16 cellular contexts compared by ENCODE assay signal in the genomic region with DNA sequence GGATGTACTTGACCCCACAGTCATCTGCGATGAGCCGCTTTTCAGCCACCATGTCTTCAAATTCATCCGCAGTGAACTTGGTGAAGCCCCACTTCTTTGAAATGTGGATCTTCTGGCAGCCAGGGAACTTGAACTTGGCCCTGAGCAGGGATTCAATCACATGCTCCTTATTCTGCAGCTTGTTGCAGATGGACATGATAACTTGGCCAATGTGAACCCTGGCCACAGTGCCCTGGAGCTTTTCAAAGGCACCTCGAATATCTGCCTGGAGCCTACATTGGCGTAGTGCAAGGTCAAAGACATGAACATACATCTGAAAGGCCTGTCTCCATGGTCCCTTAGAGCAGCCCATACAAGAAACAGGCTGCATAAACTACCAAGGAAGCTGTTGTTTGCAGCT. TPM values are rescaled to one million over a fixed set of nuclear protein-coding genes. Genes with fewer than 3 reads are reported as not detected.
DNase-seq lines count a peak whose midpoint lies in the region; ATAC-seq and TF ChIP-seq lines count a peak whose summit lies in the region.
"Had no signal": no experiment of that assay in that cellular context is flagged by ENCODE, and none has a peak within 500 bp of the region (broad histone marks: within the 10 kb centered on the region; RNA-seq: fewer than 3 reads in every experiment).

No MANE protein-coding gene starts in this region.

- BruUV-seq in mammary epithelial cell (replicated peaks; lab: Mats Ljungman, UMichigan): no TSS peak

- H2BK15ac ChIP-seq in mesenchymal stem cell (ENCODE audit: low read depth, poor library complexity, severe bottlenecking): no peak overlapping the region

- no peak overlapping the region for H2BK120ac ChIP-seq in mesenchymal stem cell (ENCODE audit: low read depth, low read length)

- no peak overlapping the region for H3K9ac ChIP-seq in mammary epithelial cell (ENCODE audit: insufficient read depth, low read length)
- no peak overlapping the region for H3K9ac ChIP-seq in mesenchymal stem cell (ENCODE audit: low read length)

- 100% methylated on average over 4 of the region's 5 CpGs for WGBS in mammary epithelial cell (ENCODE audit: low coverage, missing lambda C conversion rate)
- 98% methylated on average over 5 of the region's 5 CpGs for WGBS in mesenchymal stem cell

- H4K20me1 ChIP-seq in mammary epithelial cell (ENCODE audit: insufficient read depth, low read length): peaks cover 8% of the 10 kb centered on the region

- H3K4me2 ChIP-seq in mammary epithelial cell (ENCODE audit: insufficient read depth, low read depth, low read length) (no peak overlapping the region), mesenchymal stem cell (ENCODE audit: low read length, poor library complexity, severe bottlenecking) (no peak overlapping the region)

- TF ChIP-seq CTCF in mammary epithelial cell (conservative IDR thresholded peaks at IDR 0.05 in 1 of 2, IDR thresholded peaks at IDR 0.05 in 1 of 2; ENCODE audit: extremely low read depth in 1 of 2, insufficient read depth in 1 of 2, low read depth in 1 of 2, low read length in 2 of 2) (no peak), breast epithelium (IDR thresholded peaks at IDR 0.05) (no peak)

- no peak overlapping the region for H4K8ac ChIP-seq in mesenchymal stem cell (ENCODE audit: low read length)

- POLR2A ChIA-PET in T-cell (lab: Charles Lee): interaction anchor here (0.6 to 1.0 kb wide), 3 partner anchors 47 to 135 kb away, joined by 3 to 11 read pairs (median 7); no protein-coding TSS in a partner anchor

- no peak overlapping the region for H3K4me3 ChIP-seq in mammary epithelial cell (replicated peaks in 1 of 3; ENCODE audit: insufficient read depth in 1 of 3, low read depth in 2 of 3, low read length in 3 of 3)
- no peak overlapping the region for H3K4me3 ChIP-seq in breast epithelium
- no peak overlapping the region for H3K4me3 ChIP-seq in mesenchymal stem cell (ENCODE audit: insufficient read depth in 1 of 2, low read depth in 1 of 2, low read length in 2 of 2)

- DNase-seq in mammary epithelial cell: no peak
- no peak for DNase-seq in breast epithelium (ENCODE audit: low spot score in 2 of 2)
- no peak for DNase-seq in T-cell
- no peak for DNase-seq in mesenchymal stem cell
- no peak for DNase-seq in D341Med (ENCODE audit: low spot score)
- no peak for DNase-seq in OCI-M1 (lab: John Stamatoyannopoulos, UW)
- no peak for DNase-seq in KBM-7
- DNase-seq: aorta, GF-D8, hypothalamus, NCI-H1105 treated with DMSO at 0.1 percent for 48 hours, NCI-H2107, NCI-H524 treated with DMSO at 0.1 percent for 48 hours had no signal

- dilution Hi-C loops in mammary epithelial cell (cut with HindIII; ENCODE audit: low sequenced_read_pairs): loop anchor here (10.0 kb wide), 1 partner anchor 53 kb away; no protein-coding TSS in a partner anchor

- H3K4me1 Mint-ChIP-seq in T-cell: peaks cover 27 to 29% (median 28%) of the 10 kb centered on the region in 3 donors

- H3K9me3 ChIP-seq in mammary epithelial cell (replicated peaks; ENCODE audit: insufficient read depth, low read length) (no peaks in the 10 kb centered on the region), breast epithelium (no peaks in the 10 kb centered on the region), mesenchymal stem cell (ENCODE audit: control insufficient read depth, low read length) (no peaks in the 10 kb centered on the region)
- H3K9me3 ChIP-seq: SJSA1 had no signal

- H3K79me1 ChIP-seq in mesenchymal stem cell (replicated peaks; ENCODE audit: low read length, poor library complexity, severe bottlenecking): no peaks in the 10 kb centered on the region

- H3K27me3 Mint-ChIP-seq in T-cell: no peaks in the 10 kb centered on the region

- no peak for TF ChIP-seq POLR2A in breast epithelium (IDR thresholded peaks at IDR 0.05)

- no peak overlapping the region for H3K4ac ChIP-seq in mesenchymal stem cell (ENCODE audit: low read depth in 1 of 2, low read length in 2 of 2)

- intact Hi-C loops in mammary epithelial cell (cut with micrococcal nuclease): loop anchor here (5.0 kb wide), 1 partner anchor 124 kb away; a partner anchor contains a TSS
- intact Hi-C loops in breast epithelium (cut with DNase I; ENCODE audit: low total_unique reads): no loop called here

- no peak overlapping the region for H2AK5ac ChIP-seq in mesenchymal stem cell (ENCODE audit: low read length, severe bottlenecking)

- H2BK5ac ChIP-seq in mesenchymal stem cell (ENCODE audit: low read depth, low read length, poor library complexity, severe bottlenecking): peak overlapping the region; percentile 58

- H3K18ac ChIP-seq in mesenchymal stem cell (ENCODE audit: low read depth in 1 of 2, low read length in 2 of 2): no peak overlapping the region

- H3K36me3 ChIP-seq in mammary epithelial cell (ENCODE audit: insufficient read depth, low read length) (peaks cover 1% of the 10 kb centered on the region), breast epithelium (no peaks in the 10 kb centered on the region), mesenchymal stem cell (ENCODE audit: control insufficient read depth in 1 of 2, insufficient read depth in 2 of 2, low read depth in 1 of 2, low read length in 2 of 2) (no peaks in the 10 kb centered on the region)

- H3K4me1 ChIP-seq in mammary epithelial cell (ENCODE audit: insufficient read depth, low read length) (peaks cover 16% of the 10 kb centered on the region), breast epithelium (peaks cover 0 to 8% of the 10 kb centered on the region in 2 donors), mesenchymal stem cell (ENCODE audit: control insufficient read depth, insufficient read depth, low read depth, low read length) (peaks cover 15% of the 10 kb centered on the region)

- H3K14ac ChIP-seq in mesenchymal stem cell (ENCODE audit: low read length in 2 of 2): no peak overlapping the region

- CTCF ChIA-PET in mammary epithelial cell (lab: Charles Lee; ENCODE audit: low non-redundant PET): no interaction called here
- CTCF ChIA-PET in T-cell (lab: Charles Lee): interaction anchor here (0.6 to 1.6 kb wide), 4 partner anchors 13 to 293 kb away, joined by 3 to 9 read pairs (median 4); a partner anchor contains a TSS

- no peaks in the 10 kb centered on the region for H3K9me3 Mint-ChIP-seq in T-cell
- H3K9me3 Mint-ChIP-seq: activated T-helper 2 cell treated with anti-CD3 and anti-CD28 coated beads, Interferon-gamma antibody, Interleukin-2, Interleukin-4, amounts not matched to agents 10 μg/mL and 5 μg/mL and 100 μg/mL, durations not matched to agents 14 hours and 24 hours and 36 hours had no signal

- no peak overlapping the region for H2BK12ac ChIP-seq in mesenchymal stem cell (ENCODE audit: low read length in 2 of 2)

- no peak for ATAC-seq in T-cell (replicated peaks in 1 of 4)
- ATAC-seq: foreskin keratinocyte had no signal

- H3K36me3 Mint-ChIP-seq in T-cell: no peaks in the 10 kb centered on the region

- peaks cover 30% of the 10 kb centered on the region for H3K79me2 ChIP-seq in mammary epithelial cell (ENCODE audit: insufficient read depth, low read length)

- no peak overlapping the region for H4K91ac ChIP-seq in mesenchymal stem cell (ENCODE audit: low read length)

- H3K4me3 Mint-ChIP-seq in T-cell: peak overlapping the region in 2 of 3 donors; percentile 87 to 89

- H3K27ac ChIP-seq in mammary epithelial cell (ENCODE audit: insufficient read depth, low read depth, low read length): no peak overlapping the region
- no peak overlapping the region for H3K27ac ChIP-seq in breast epithelium
- no peak overlapping the region for H3K27ac ChIP-seq in mesenchymal stem cell (ENCODE audit: low read length, poor library complexity, severe bottlenecking)
- H3K27ac ChIP-seq: SJSA1 had no signal

- no peak overlapping the region for H3K23ac ChIP-seq in mesenchymal stem cell (ENCODE audit: low read length in 2 of 2)

- no peaks in the 10 kb centered on the region for H3K27me3 ChIP-seq in mammary epithelial cell (ENCODE audit: insufficient read depth, low read length)
- no peaks in the 10 kb centered on the region for H3K27me3 ChIP-seq in breast epithelium
- no peaks in the 10 kb centered on the region for H3K27me3 ChIP-seq in mesenchymal stem cell (ENCODE audit: control insufficient read depth in 1 of 2, insufficient read depth in 1 of 2, low read length in 2 of 2)
- H3K27me3 ChIP-seq: foreskin keratinocyte, SJSA1 had no signal

- in situ Hi-C loops in mammary epithelial cell (cut with MboI; ENCODE audit: low sequenced_read_pairs in 2 of 2) (no loop called here), KBM-7 (cut with MboI; ENCODE audit: low pct_unique_long_range_greater_than_20kb, low sequenced_read_pairs) (no loop called here)

- H3K27ac Mint-ChIP-seq in T-cell: peak overlapping the region; percentile 98 to 99

- H2AFZ ChIP-seq in mammary epithelial cell (ENCODE audit: low read depth, low read length) (peak overlapping the region; percentile 48), mesenchymal stem cell (ENCODE audit: low read depth, low read length) (no peak overlapping the region)

RNA-seq across cellular contexts. Expression of a gene that starts 1.8 kb away (rescaled TPM):
- total RNA-seq in mammary epithelial cell: 10 to 100 TPM; 10.3 to 14.5 TPM
- 10.6 TPM for polyA plus RNA-seq in mammary epithelial cell
- polyA minus RNA-seq in mammary epithelial cell: 5.3 TPM
- total RNA-seq in breast epithelium: 10 to 100 TPM; 13.4 to 16.4 (median 13.6) TPM
- 10 to 100 TPM; 20.2 to 31.9 (median 20.9) TPM for total RNA-seq in T-cell
- 5.6 TPM for polyA plus RNA-seq in mesenchymal stem cell (2013, experiment 1 of 2)
- 5.8 TPM for polyA plus RNA-seq in mesenchymal stem cell (2013, experiment 2 of 2)
